ENCODE assay signal across 9 cellular contexts in genomic region chr17:72614871-72615626, GRCh38.
DNase-seq lines count a peak whose midpoint lies in the region; ATAC-seq and TF ChIP-seq lines count a peak whose summit lies in the region.
"Had no signal": no experiment of that assay in that cellular context is flagged by ENCODE, and none has a peak within 500 bp of the region (broad histone marks: within the 10 kb centered on the region; RNA-seq: fewer than 3 reads in every experiment).

No MANE protein-coding gene starts in this region.

- no peak overlapping the region for H3K27ac Mint-ChIP-seq in WTC11

- no peak overlapping the region for H3K27ac ChIP-seq in HEK293 (ENCODE audit: extremely low read depth, low read depth, low read length)
- H3K27ac ChIP-seq in testis, result peak overlapping the region; percentile 45 to 50

- peaks cover 23% of the 10 kb centered on the region for H3K4me1 Mint-ChIP-seq in WTC11

- CTCF ChIA-PET in HEK293 (lab: Yijun Ruan, JAX) (interaction anchor here (0.7 kb wide), 1 partner anchor 33 kb away, joined by 3 read pairs; no protein-coding TSS in a partner anchor), WTC11 (lab: Charles Lee) (interaction anchor here (0.6 to 0.9 kb wide), 3 partner anchors 9 to 112 kb away, joined by 3 read pairs; no protein-coding TSS in a partner anchor)

- WGBS in testis, 2 donors, result 5 to 8% methylated on average over 20 of the region's 20 CpGs

- peak; percentile 62 for ATAC-seq in WTC11

- TF ChIP-seq CTCF in HEK293 (tag by site-specific recombination; IDR thresholded peaks at IDR 0.05), result no peak
- no peak for TF ChIP-seq CTCF in WTC11 (IDR thresholded peaks at IDR 0.05)
- no peak for TF ChIP-seq CTCF in testis (IDR thresholded peaks at IDR 0.05)

- peaks cover 11% of the 10 kb centered on the region for H3K27me3 Mint-ChIP-seq in WTC11 (ENCODE audit: low read depth)

- TF ChIP-seq POLR2A in testis (IDR thresholded peaks at IDR 0.05), result no peak

- no peaks in the 10 kb centered on the region for H3K9me3 Mint-ChIP-seq in WTC11

- H3K36me3 ChIP-seq in HEK293 (ENCODE audit: control insufficient read depth in 2 of 2, insufficient read depth in 1 of 2, low read length in 2 of 2) (no peaks in the 10 kb centered on the region), testis (ENCODE audit: low read depth, missing control alignments) (no peaks in the 10 kb centered on the region)

- H3K4me1 ChIP-seq in HEK293 (ENCODE audit: control insufficient read depth, insufficient read depth, low read length) (peaks cover 6% of the 10 kb centered on the region; the same call in 1 of the 2 replicates), testis (peaks cover 7% of the 10 kb centered on the region)

- intact Hi-C loops in testis (cut with DNase I; ENCODE audit: low total_unique reads), result no loop called here

- H3K9me3 ChIP-seq in HEK293 (ENCODE audit: control insufficient read depth, insufficient read depth, low read depth, low read length) (no peaks in the 10 kb centered on the region), testis (no peaks in the 10 kb centered on the region)

- no peaks in the 10 kb centered on the region for H3K27me3 ChIP-seq in testis

- H3K4me3 ChIP-seq in HEK293 (ENCODE audit: low read depth, low read length), result no peak overlapping the region
- H3K4me3 ChIP-seq in testis, result peak overlapping the region in 1 of 2 donors; percentile 12

- no peaks in the 10 kb centered on the region for H3K36me3 Mint-ChIP-seq in WTC11

- POLR2A ChIA-PET in HEK293 (lab: Yijun Ruan, JAX) (interaction anchor here (0.9 to 1.0 kb wide), 2 partner anchors 22 to 23 kb away, joined by 3 to 4 read pairs; no protein-coding TSS in a partner anchor), WTC11 (lab: Charles Lee) (no interaction called here)

- DNase-seq in WTC11 (ENCODE audit: low spot score) (peak; percentile 29), islet precursor cell (peak; percentile 97), testis (peak; percentile 82), NCI-H2227 treated with DMSO at 0.1 percent for 48 hours (lab: John Stamatoyannopoulos, UW) (no peak), cortex of kidney (lab: John Stamatoyannopoulos, UW) (no peak)
- DNase-seq in activated naive CD4-positive, alpha-beta T cell (lab: John Stamatoyannopoulos, UW), result no peak
- DNase-seq: HCEC 1CT, RPMI8226 had no signal

- H3K4me3 Mint-ChIP-seq in WTC11, result peak overlapping the region; percentile 29

TF ChIP-seq in HEK293, 187 proteins besides CTCF, POLR2A, EP300 and RAD21:
- 0 out of 2 replicates have a peak, but pooled peaks have one; percentile 38 for TF ChIP-seq ZBTB20 (tag by site-specific recombination; IDR thresholded peaks at IDR 0.05)
- no peak for TF ChIP-seq REST (tag by site-specific recombination; IDR thresholded peaks at IDR 0.05)
- TF ChIP-seq GLIS1 (tag by site-specific recombination; IDR thresholded peaks at IDR 0.05), result peak; percentile 67

TF ChIP-seq in WTC11, 78 proteins besides CTCF, POLR2A, EP300 and RAD21:
- TF ChIP-seq FOXJ3 (CRISPR knock-in tag; IDR thresholded peaks at IDR 0.05; ENCODE audit: borderline replicate concordance), result no peak
- TF ChIP-seq FOXP1 (CRISPR knock-in tag; IDR thresholded peaks at IDR 0.05; ENCODE audit: borderline replicate concordance), result no peak
- TF ChIP-seq ZNF423 (CRISPR knock-in tag; IDR thresholded peaks at IDR 0.05), result no peak
- TF ChIP-seq E2F1 (CRISPR knock-in tag; IDR thresholded peaks at IDR 0.05), result no peak
- no peak for TF ChIP-seq SP1 (CRISPR knock-in tag; conservative IDR thresholded peaks at IDR 0.05)
- no peak for TF ChIP-seq ZNF121 (CRISPR knock-in tag; IDR thresholded peaks at IDR 0.05)
- TF ChIP-seq ZNF416 (CRISPR knock-in tag; IDR thresholded peaks at IDR 0.05), result no peak
- TF ChIP-seq CDX4 (CRISPR knock-in tag; IDR thresholded peaks at IDR 0.05; ENCODE audit: borderline replicate concordance), result no peak
- TF ChIP-seq CREB1 (CRISPR knock-in tag; IDR thresholded peaks at IDR 0.05), result no peak
- TF ChIP-seq ZNF281 (CRISPR knock-in tag; IDR thresholded peaks at IDR 0.05), result no peak
TF ChIP-seq in WTC11: peak in this region for 0.

Comparison
In these comparisons a context has a peak if more than half of its experiments do, and no peak if none do; other contexts are left out.
1. DNase-seq: peak in WTC11 (single experiment), islet precursor cell (single experiment) and testis (single experiment); none in NCI-H2227 treated with DMSO at 0.1 percent for 48 hours (single experiment), cortex of kidney (single experiment) and activated naive CD4-positive, alpha-beta T cell (0 of 4).